ENCODE assay signal across 25 cellular contexts in genomic region chr18:49537232-49537876, GRCh38. TPM values are rescaled to one million over a fixed set of nuclear protein-coding genes. Genes with fewer than 3 reads are reported as not detected.
DNase-seq lines count a peak whose midpoint lies in the region; FAIRE-seq and TF ChIP-seq lines count a peak whose summit lies in the region.
"Had no signal": no experiment of that assay in that cellular context is flagged by ENCODE, and none has a peak within 500 bp of the region (broad histone marks: within the 10 kb centered on the region; RNA-seq: fewer than 3 reads in every experiment).

No MANE protein-coding gene starts in this region.

- H3K27me3 Mint-ChIP-seq in astrocyte (ENCODE audit: low read depth, unreplicated experiment) = peaks cover 3% of the 10 kb centered on the region

- H3K36me3 ChIP-seq in HEK293 (ENCODE audit: control insufficient read depth in 2 of 2, insufficient read depth in 1 of 2, low read length in 2 of 2) = no peaks in the 10 kb centered on the region
- no peaks in the 10 kb centered on the region for H3K36me3 ChIP-seq in astrocyte (ENCODE audit: insufficient read depth, low read length)
- H3K36me3 ChIP-seq: BLaER1 had no signal

- H2AFZ ChIP-seq in astrocyte (ENCODE audit: low read depth, low read length) = peak overlapping the region; percentile 9

- H3K9me3 ChIP-seq in HEK293 (ENCODE audit: control insufficient read depth, insufficient read depth, low read depth, low read length) = no peaks in the 10 kb centered on the region
- no peaks in the 10 kb centered on the region for H3K9me3 ChIP-seq in astrocyte (ENCODE audit: insufficient read depth, low read depth, low read length)

- H3K4me3 ChIP-seq in HEK293 (ENCODE audit: low read depth, low read length) = no peak overlapping the region
- H3K4me3 ChIP-seq in astrocyte (ENCODE audit: insufficient read depth, low read depth, low read length) = no peak overlapping the region
- no peak overlapping the region for H3K4me3 ChIP-seq in fibroblast of villous mesenchyme (ENCODE audit: low read depth, low read length)
- H3K4me3 ChIP-seq: BLaER1 had no signal

- H3K9me3 Mint-ChIP-seq in astrocyte (ENCODE audit: unreplicated experiment) = no peaks in the 10 kb centered on the region

- H3K9ac ChIP-seq in astrocyte (ENCODE audit: low read length) = no peak overlapping the region
- H3K9ac ChIP-seq: BLaER1 had no signal

- H3K4me1 ChIP-seq in HEK293 (ENCODE audit: control insufficient read depth, insufficient read depth, low read length) = peaks cover 16% of the 10 kb centered on the region
- H3K4me1 ChIP-seq in astrocyte (ENCODE audit: insufficient read depth, low read length) = no peaks in the 10 kb centered on the region
- H3K4me1 ChIP-seq: BLaER1 had no signal

- POLR2A ChIA-PET in HEK293 (lab: Yijun Ruan, JAX) = interaction anchor here (0.7 kb wide), 1 partner anchor 50 kb away, joined by 3 read pairs; the partner anchor contains the start of gene C18orf32
- POLR2A ChIA-PET in HEK293T (lab: Yijun Ruan, JAX) = interaction anchor here (1.2 kb wide), 1 partner anchor 18 kb away, joined by 3 read pairs; no protein-coding TSS in a partner anchor

- H3K79me2 ChIP-seq in astrocyte (ENCODE audit: insufficient read depth, low read length) = no peaks in the 10 kb centered on the region

- no peaks in the 10 kb centered on the region for H4K20me1 ChIP-seq in astrocyte (ENCODE audit: insufficient read depth, low read length)
- H4K20me1 ChIP-seq: BLaER1 had no signal

- FAIRE-seq in G401.6 (lab: Jason Lieb, UNC) (peak; percentile 94), astrocyte (lab: Jason Lieb, UNC) (no peak), GM19239 (lab: Jason Lieb, UNC) (no peak)
- FAIRE-seq: D721Med, H54, HTR-8/SVneo, RCC 7860 had no signal

- H3K4me3 Mint-ChIP-seq in astrocyte (ENCODE audit: unreplicated experiment) = no peak overlapping the region
- H3K4me3 Mint-ChIP-seq: CD4-positive, CD25-positive, alpha-beta regulatory T cell had no signal

- H3K27ac ChIP-seq in HEK293 (ENCODE audit: extremely low read depth, low read depth, low read length) (peak overlapping the region; percentile 38), astrocyte (ENCODE audit: low read depth, low read length) (no peak overlapping the region)
- H3K27ac ChIP-seq: BLaER1 had no signal

- H3K4me2 ChIP-seq in astrocyte (ENCODE audit: low read length) = no peak overlapping the region
- H3K4me2 ChIP-seq: BLaER1 had no signal

- no peak for TF ChIP-seq CTCF in HEK293 (tag by site-specific recombination; IDR thresholded peaks at IDR 0.05)
- no peak for TF ChIP-seq CTCF in astrocyte (IDR thresholded peaks at IDR 0.05; ENCODE audit: insufficient read depth, low read depth, low read length)
- TF ChIP-seq CTCF in fibroblast of villous mesenchyme (IDR thresholded peaks at IDR 0.05; ENCODE audit: insufficient read depth, low read depth, low read length) = no peak

- H3K27me3 ChIP-seq in astrocyte (ENCODE audit: insufficient read depth, low read length) = no peaks in the 10 kb centered on the region
- H3K27me3 ChIP-seq: BLaER1 had no signal

- CTCF ChIA-PET in HEK293 (lab: Yijun Ruan, JAX) = interaction anchor here (0.6 to 0.9 kb wide), 3 partner anchors 78 to 321 kb away, joined by 3 to 5 read pairs (median 4); no protein-coding TSS in a partner anchor
- CTCF ChIA-PET in HEK293T (lab: Yijun Ruan, JAX) = no interaction called here

- no peaks in the 10 kb centered on the region for H3K36me3 Mint-ChIP-seq in astrocyte (ENCODE audit: low read depth, unreplicated experiment)
- H3K36me3 Mint-ChIP-seq: CD4-positive, CD25-positive, alpha-beta regulatory T cell had no signal

- no peak overlapping the region for H3K27ac Mint-ChIP-seq in astrocyte (ENCODE audit: unreplicated experiment)
- H3K27ac Mint-ChIP-seq: CD4-positive, CD25-positive, alpha-beta regulatory T cell had no signal

- no peaks in the 10 kb centered on the region for H3K4me1 Mint-ChIP-seq in astrocyte (ENCODE audit: low read depth, unreplicated experiment)
- H3K4me1 Mint-ChIP-seq: CD4-positive, CD25-positive, alpha-beta regulatory T cell had no signal

- DNase-seq in astrocyte (ENCODE audit: low read depth) (no peak), fibroblast of villous mesenchyme (ENCODE audit: low read depth) (peak; percentile 22), activated gamma-delta T cell (lab: John Stamatoyannopoulos, UW) (no peak), GM19239 (ENCODE audit: insufficient read length, low spot score) (no peak), HEK293T (ENCODE audit: extremely low spot score) (no peak)
- no peak for DNase-seq in NK-92 treated with Interleukin-12 subunit alpha and Interleukin-12 subunit beta, amount 100 ng/mL, for 24 hours (lab: John Stamatoyannopoulos, UW)
- DNase-seq: 8988T; CD4-positive, CD25-positive, alpha-beta regulatory T cell; KBM-7; MV-4-11; NCI-H1105; NCI-H1694 treated with DMSO at 0.1 percent for 48 hours; NCI-H2081; NCI-H2227 treated with DMSO at 0.1 percent for 48 hours; NCI-H510A; NCI-H69; SIG-M5 had no signal

TF ChIP-seq in HEK293, 187 proteins besides CTCF, POLR2A, EP300 and RAD21:
- TF ChIP-seq IKZF3 (tag by site-specific recombination; IDR thresholded peaks at IDR 0.05) (no peak), BCL6B (tag by site-specific recombination; IDR thresholded peaks at IDR 0.05) (peak; percentile 42; the same call in 1 of the 2 replicates), GLIS1 (tag by site-specific recombination; IDR thresholded peaks at IDR 0.05) (peak; percentile 90), ZSCAN16 (tag by site-specific recombination; IDR thresholded peaks at IDR 0.05) (0 out of 2 replicates have a peak, but pooled peaks have one; percentile 32), ZBTB17 (tag by site-specific recombination; IDR thresholded peaks at IDR 0.05) (peak; percentile 95), ZNF16 (tag by site-specific recombination; IDR thresholded peaks at IDR 0.05; ENCODE audit: low read depth) (no peak)
TF ChIP-seq in HEK293: peak in this region for 4.

TF ChIP-seq in HEK293T, 16 proteins besides CTCF, POLR2A, EP300 and RAD21:
- TF ChIP-seq PKNOX1 (IDR thresholded peaks at IDR 0.05) = no peak
- TF ChIP-seq FOXM1 (IDR thresholded peaks at IDR 0.05; ENCODE audit: borderline replicate concordance) = no peak

RNA-seq across cellular contexts. Expression of gene LIPG, which starts 24.5 kb away (rescaled TPM):
- 11.0 and 18.3 TPM in 2 replicates for total RNA-seq in astrocyte
- 0.86 and 1.3 TPM in 2 replicates for total RNA-seq in fibroblast of villous mesenchyme
- total RNA-seq: CD4-positive, CD25-positive, alpha-beta regulatory T cell; OCI-LY7 had no signal

RNA-seq across cellular contexts. Expression of gene RPL17, which starts 45.1 kb away (rescaled TPM):
- total RNA-seq in astrocyte = 1,498 and 1,636 TPM in 2 replicates
- total RNA-seq in fibroblast of villous mesenchyme = 1,385 and 1,725 TPM in 2 replicates

RNA-seq across cellular contexts. Expression of gene C18orf32, which starts 50.3 kb away (rescaled TPM):
- total RNA-seq in astrocyte = 40.0 and 40.3 TPM in 2 replicates
- total RNA-seq in fibroblast of villous mesenchyme = 11.7 and 24.5 TPM in 2 replicates
